1 cellular context compared by ENCODE assay signal in genomic region chr6:75467284-75467683, GRCh38.
TF ChIP-seq lines count a peak whose summit lies in the region.

No MANE protein-coding gene starts in this region.

TF ChIP-seq in GM23338, 12 proteins besides CTCF, POLR2A, EP300 and RAD21 (continued from another document):
- TF ChIP-seq, protein P1, sequence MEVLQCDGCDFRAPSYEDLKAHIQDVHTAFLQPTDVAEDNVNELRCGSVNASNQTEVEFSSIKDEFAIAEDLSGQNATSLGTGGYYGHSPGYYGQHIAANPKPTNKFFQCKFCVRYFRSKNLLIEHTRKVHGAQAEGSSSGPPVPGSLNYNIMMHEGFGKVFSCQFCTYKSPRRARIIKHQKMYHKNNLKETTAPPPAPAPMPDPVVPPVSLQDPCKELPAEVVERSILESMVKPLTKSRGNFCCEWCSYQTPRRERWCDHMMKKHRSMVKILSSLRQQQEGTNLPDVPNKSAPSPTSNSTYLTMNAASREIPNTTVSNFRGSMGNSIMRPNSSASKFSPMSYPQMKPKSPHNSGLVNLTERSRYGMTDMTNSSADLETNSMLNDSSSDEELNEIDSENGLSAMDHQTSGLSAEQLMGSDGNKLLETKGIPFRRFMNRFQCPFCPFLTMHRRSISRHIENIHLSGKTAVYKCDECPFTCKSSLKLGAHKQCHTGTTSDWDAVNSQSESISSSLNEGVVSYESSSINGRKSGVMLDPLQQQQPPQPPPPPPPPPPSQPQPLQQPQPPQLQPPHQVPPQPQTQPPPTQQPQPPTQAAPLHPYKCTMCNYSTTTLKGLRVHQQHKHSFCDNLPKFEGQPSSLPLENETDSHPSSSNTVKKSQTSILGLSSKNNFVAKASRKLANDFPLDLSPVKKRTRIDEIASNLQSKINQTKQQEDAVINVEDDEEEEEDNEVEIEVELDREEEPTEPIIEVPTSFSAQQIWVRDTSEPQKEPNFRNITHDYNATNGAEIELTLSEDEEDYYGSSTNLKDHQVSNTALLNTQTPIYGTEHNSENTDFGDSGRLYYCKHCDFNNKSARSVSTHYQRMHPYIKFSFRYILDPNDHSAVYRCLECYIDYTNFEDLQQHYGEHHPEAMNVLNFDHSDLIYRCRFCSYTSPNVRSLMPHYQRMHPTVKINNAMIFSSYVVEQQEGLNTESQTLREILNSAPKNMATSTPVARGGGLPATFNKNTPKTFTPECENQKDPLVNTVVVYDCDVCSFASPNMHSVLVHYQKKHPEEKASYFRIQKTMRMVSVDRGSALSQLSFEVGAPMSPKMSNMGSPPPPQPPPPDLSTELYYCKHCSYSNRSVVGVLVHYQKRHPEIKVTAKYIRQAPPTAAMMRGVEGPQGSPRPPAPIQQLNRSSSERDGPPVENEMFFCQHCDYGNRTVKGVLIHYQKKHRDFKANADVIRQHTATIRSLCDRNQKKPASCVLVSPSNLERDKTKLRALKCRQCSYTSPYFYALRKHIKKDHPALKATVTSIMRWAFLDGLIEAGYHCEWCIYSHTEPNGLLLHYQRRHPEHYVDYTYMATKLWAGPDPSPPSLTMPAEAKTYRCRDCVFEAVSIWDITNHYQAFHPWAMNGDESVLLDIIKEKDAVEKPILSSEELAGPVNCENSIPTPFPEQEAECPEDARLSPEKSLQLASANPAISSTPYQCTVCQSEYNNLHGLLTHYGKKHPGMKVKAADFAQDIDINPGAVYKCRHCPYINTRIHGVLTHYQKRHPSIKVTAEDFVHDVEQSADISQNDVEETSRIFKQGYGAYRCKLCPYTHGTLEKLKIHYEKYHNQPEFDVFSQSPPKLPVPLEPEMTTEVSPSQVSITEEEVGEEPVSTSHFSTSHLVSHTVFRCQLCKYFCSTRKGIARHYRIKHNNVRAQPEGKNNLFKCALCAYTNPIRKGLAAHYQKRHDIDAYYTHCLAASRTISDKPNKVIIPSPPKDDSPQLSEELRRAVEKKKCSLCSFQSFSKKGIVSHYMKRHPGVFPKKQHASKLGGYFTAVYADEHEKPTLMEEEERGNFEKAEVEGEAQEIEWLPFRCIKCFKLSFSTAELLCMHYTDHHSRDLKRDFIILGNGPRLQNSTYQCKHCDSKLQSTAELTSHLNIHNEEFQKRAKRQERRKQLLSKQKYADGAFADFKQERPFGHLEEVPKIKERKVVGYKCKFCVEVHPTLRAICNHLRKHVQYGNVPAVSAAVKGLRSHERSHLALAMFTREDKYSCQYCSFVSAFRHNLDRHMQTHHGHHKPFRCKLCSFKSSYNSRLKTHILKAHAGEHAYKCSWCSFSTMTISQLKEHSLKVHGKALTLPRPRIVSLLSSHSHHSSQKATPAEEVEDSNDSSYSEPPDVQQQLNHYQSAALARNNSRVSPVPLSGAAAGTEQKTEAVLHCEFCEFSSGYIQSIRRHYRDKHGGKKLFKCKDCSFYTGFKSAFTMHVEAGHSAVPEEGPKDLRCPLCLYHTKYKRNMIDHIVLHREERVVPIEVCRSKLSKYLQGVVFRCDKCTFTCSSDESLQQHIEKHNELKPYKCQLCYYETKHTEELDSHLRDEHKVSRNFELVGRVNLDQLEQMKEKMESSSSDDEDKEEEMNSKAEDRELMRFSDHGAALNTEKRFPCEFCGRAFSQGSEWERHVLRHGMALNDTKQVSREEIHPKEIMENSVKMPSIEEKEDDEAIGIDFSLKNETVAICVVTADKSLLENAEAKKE (CRISPR knock-in tag; IDR thresholded peaks at IDR 0.05) = no peak
- TF ChIP-seq STAT1 (IDR thresholded peaks at IDR 0.05; ENCODE audit: unreplicated experiment) (no peak), CREB1 (CRISPR knock-in tag; IDR thresholded peaks at IDR 0.05; ENCODE audit: low read depth) (no peak), ZNF331 (CRISPR knock-in tag; IDR thresholded peaks at IDR 0.05; ENCODE audit: low read depth) (no peak), EZH2 (IDR thresholded peaks at IDR 0.05; ENCODE audit: low read depth, unreplicated experiment) (no peak)
- TF ChIP-seq, protein P2, sequence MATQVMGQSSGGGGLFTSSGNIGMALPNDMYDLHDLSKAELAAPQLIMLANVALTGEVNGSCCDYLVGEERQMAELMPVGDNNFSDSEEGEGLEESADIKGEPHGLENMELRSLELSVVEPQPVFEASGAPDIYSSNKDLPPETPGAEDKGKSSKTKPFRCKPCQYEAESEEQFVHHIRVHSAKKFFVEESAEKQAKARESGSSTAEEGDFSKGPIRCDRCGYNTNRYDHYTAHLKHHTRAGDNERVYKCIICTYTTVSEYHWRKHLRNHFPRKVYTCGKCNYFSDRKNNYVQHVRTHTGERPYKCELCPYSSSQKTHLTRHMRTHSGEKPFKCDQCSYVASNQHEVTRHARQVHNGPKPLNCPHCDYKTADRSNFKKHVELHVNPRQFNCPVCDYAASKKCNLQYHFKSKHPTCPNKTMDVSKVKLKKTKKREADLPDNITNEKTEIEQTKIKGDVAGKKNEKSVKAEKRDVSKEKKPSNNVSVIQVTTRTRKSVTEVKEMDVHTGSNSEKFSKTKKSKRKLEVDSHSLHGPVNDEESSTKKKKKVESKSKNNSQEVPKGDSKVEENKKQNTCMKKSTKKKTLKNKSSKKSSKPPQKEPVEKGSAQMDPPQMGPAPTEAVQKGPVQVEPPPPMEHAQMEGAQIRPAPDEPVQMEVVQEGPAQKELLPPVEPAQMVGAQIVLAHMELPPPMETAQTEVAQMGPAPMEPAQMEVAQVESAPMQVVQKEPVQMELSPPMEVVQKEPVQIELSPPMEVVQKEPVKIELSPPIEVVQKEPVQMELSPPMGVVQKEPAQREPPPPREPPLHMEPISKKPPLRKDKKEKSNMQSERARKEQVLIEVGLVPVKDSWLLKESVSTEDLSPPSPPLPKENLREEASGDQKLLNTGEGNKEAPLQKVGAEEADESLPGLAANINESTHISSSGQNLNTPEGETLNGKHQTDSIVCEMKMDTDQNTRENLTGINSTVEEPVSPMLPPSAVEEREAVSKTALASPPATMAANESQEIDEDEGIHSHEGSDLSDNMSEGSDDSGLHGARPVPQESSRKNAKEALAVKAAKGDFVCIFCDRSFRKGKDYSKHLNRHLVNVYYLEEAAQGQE (IDR thresholded peaks at IDR 0.05; ENCODE audit: unreplicated experiment) = no peak
- TF ChIP-seq, protein P3, sequence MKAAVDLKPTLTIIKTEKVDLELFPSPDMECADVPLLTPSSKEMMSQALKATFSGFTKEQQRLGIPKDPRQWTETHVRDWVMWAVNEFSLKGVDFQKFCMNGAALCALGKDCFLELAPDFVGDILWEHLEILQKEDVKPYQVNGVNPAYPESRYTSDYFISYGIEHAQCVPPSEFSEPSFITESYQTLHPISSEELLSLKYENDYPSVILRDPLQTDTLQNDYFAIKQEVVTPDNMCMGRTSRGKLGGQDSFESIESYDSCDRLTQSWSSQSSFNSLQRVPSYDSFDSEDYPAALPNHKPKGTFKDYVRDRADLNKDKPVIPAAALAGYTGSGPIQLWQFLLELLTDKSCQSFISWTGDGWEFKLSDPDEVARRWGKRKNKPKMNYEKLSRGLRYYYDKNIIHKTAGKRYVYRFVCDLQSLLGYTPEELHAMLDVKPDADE (IDR thresholded peaks at IDR 0.05) = no peak
